6 cellular contexts compared by ENCODE assay signal in genomic region chr5:77963795-77964194, GRCh38.
"Had no signal": no experiment of that assay in that cellular context is flagged by ENCODE, and none has a peak within 500 bp of the region (broad histone marks: within the 10 kb centered on the region; RNA-seq: fewer than 3 reads in every experiment).

No MANE protein-coding gene starts in this region.

- DNase-seq: IMR-90, KBM-7, KG1 had no signal

- FAIRE-seq: HTR-8/SVneo had no signal

- H3K4me2 ChIP-seq: KMS-11 had no signal

- H3K9ac ChIP-seq: KMS-11 had no signal

- H3K27ac ChIP-seq: HL-60, KMS-11 had no signal
